In genomic region chr18:28267276-28267675, GRCh38 we compare ENCODE assay signal across 15 cellular contexts.
"Had no signal": no experiment of that assay in that cellular context is flagged by ENCODE, and none has a peak within 500 bp of the region (broad histone marks: within the 10 kb centered on the region; RNA-seq: fewer than 3 reads in every experiment).

No MANE protein-coding gene starts in this region.

- ATAC-seq: left lobe of liver; mucosa of descending colon; natural killer cell treated with Interleukin-12 subunit alpha and Interleukin-12 subunit beta and Interleukin-15 and Interleukin-18, amount 100 ng/mL, for 72 hours; pancreas; right cardiac atrium; stimulated activated effector memory CD8-positive, alpha-beta T cell treated with anti-CD3 and anti-CD28 coated beads, Interleukin-12 subunit alpha, Interleukin-12 subunit beta, amount 100 ng/mL, for 72 hours; stimulated activated naive CD8-positive, alpha-beta T cell treated with anti-CD3 and anti-CD28 coated beads, Interleukin-15, Interleukin-2, amounts not matched to agents 100 U/mL and 50 U/mL, for 24 hours had no signal

- DNase-seq: effector CD4-positive, alpha-beta T cell; endodermal cell; head of caudate nucleus; mucosa of descending colon; occipital lobe; pancreas; right cardiac atrium; stimulated activated CD4-positive, alpha-beta T cell treated with anti-CD3 and anti-CD28 coated beads, Interleukin-4, amount 100 ng/mL, for 1 hour; stimulated activated CD8-positive, alpha-beta memory T cell treated with anti-CD3 and anti-CD28 coated beads, Interleukin-4, amount 100 ng/mL, for 48 hours; stimulated activated naive CD8-positive, alpha-beta T cell treated with anti-CD3 and anti-CD28 coated beads, Interleukin-15, Interleukin-2, amounts not matched to agents 100 U/mL and 50 U/mL, for 24 hours; thyroid gland; upper lobe of left lung had no signal
